In the genomic region with DNA sequence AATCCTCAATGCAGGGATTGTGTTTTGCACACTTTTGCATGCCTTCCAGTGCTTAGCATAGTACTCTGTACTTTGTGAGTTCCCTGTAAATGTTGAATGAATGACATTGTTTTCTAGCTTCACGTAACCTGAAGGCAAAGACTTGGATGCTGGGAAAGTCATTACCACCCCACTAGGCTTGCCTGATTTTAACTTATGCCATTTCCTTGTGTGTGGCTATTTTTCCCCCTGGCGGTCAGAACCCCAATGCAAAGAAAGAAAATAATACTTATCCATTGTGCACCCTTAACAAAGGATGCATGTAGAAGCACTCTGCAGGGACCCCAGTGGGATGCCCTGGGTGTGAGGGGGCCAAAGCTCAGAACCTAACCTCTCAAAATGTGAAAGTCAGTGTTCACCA, we compare ENCODE assay signal across 9 cellular contexts. TPM values are rescaled to one million over a fixed set of nuclear protein-coding genes. Genes with fewer than 3 reads are reported as not detected.
A peak's percentile ranks its signal among the peaks of the same experiment; 100 is the strongest.
DNase-seq lines count a peak whose midpoint lies in the region; ATAC-seq, FAIRE-seq and TF ChIP-seq lines count a peak whose summit lies in the region.
"Had no signal": no experiment of that assay in that cellular context is flagged by ENCODE, and none has a peak within 500 bp of the region (broad histone marks: within the 10 kb centered on the region; RNA-seq: fewer than 3 reads in every experiment).

No MANE protein-coding gene starts in this region.

- peak; percentile 61 for FAIRE-seq in GM12891 (lab: Jason Lieb, UNC)
- FAIRE-seq: islet of Langerhans had no signal

- peak; percentile 23; the same call in 1 of the 2 replicates for TF ChIP-seq CTCF in AG04450 (IDR thresholded peaks at IDR 0.05; ENCODE audit: low read depth, low read length)
- no peak for TF ChIP-seq CTCF in hepatocyte (IDR thresholded peaks at IDR 0.05; ENCODE audit: poor library complexity)
- TF ChIP-seq CTCF in uterus (IDR thresholded peaks at IDR 0.05): peak in 3 of 4 experiments; percentile 27 to 44 (median 40)

- peaks cover 42% of the 10 kb centered on the region for H3K27me3 Mint-ChIP-seq in T-helper 17 cell

- no peak overlapping the region for H3K27ac Mint-ChIP-seq in T-helper 17 cell

- CTCF ChIA-PET in AG04450 (lab: Charles Lee): interaction anchor here (0.7 to 1.1 kb wide), 2 partner anchors 16 to 94 kb away, joined by 3 to 4 read pairs; no protein-coding TSS in a partner anchor

- H3K4me3 Mint-ChIP-seq in T-helper 17 cell: peak overlapping the region; percentile 89

- no peaks in the 10 kb centered on the region for H3K36me3 Mint-ChIP-seq in T-helper 17 cell (ENCODE audit: low read depth)

- H4K20me1 ChIP-seq in hepatocyte (ENCODE audit: insufficient read depth, poor library complexity, severe bottlenecking): no peaks in the 10 kb centered on the region

- 68% methylated on average over 2 of the region's 2 CpGs for WGBS in hepatocyte (ENCODE audit: low lambda C conversion rate, missing lambda C conversion rate)

- intact Hi-C loops in uterus (cut with DNase I; ENCODE audit: low total_unique reads): no loop called here

- H3K4me1 ChIP-seq in hepatocyte (ENCODE audit: insufficient read depth): peaks cover 7% of the 10 kb centered on the region
- H3K4me1 ChIP-seq in uterus: peaks cover 0 to 4% of the 10 kb centered on the region in 2 donors

- H3K9me2 ChIP-seq in hepatocyte (replicated peaks; ENCODE audit: insufficient read depth): no peaks in the 10 kb centered on the region

- H3K36me3 ChIP-seq in hepatocyte (replicated peaks; ENCODE audit: insufficient read depth, low read depth) (no peaks in the 10 kb centered on the region), uterus (no peaks in the 10 kb centered on the region)

- H3K4me2 ChIP-seq in hepatocyte: peak overlapping the region; percentile 97

- POLR2A ChIA-PET in AG04450 (lab: Yijun Ruan, JAX): no interaction called here

- no peaks in the 10 kb centered on the region for H3K27me3 ChIP-seq in AG04450 (ENCODE audit: control insufficient read depth, insufficient read depth, low read length)
- H3K27me3 ChIP-seq in hepatocyte: peaks cover 20% of the 10 kb centered on the region
- H3K27me3 ChIP-seq in uterus: no peaks in the 10 kb centered on the region

- H3K79me2 ChIP-seq in hepatocyte: no peaks in the 10 kb centered on the region

- H3K9me3 ChIP-seq in AG04450 (ENCODE audit: control insufficient read depth, insufficient read depth, low read length): no peaks in the 10 kb centered on the region
- H3K9me3 ChIP-seq in T-helper 17 cell (ENCODE audit: control insufficient read depth, low read length, poor library complexity, severe bottlenecking): no peaks in the 10 kb centered on the region
- H3K9me3 ChIP-seq in hepatocyte (ENCODE audit: low read depth): no peaks in the 10 kb centered on the region
- H3K9me3 ChIP-seq in uterus: no peaks in the 10 kb centered on the region

- no peak for ATAC-seq in T-helper 17 cell

- H3K27ac ChIP-seq in AG04450 (ENCODE audit: low read depth, low read length) (no peak overlapping the region), hepatocyte (no peak overlapping the region), uterus (no peak overlapping the region)

- H3K4me3 ChIP-seq in AG04450 (ENCODE audit: low read depth, low read length): no peak overlapping the region
- no peak overlapping the region for H3K4me3 ChIP-seq in hepatocyte
- H3K4me3 ChIP-seq in uterus: peak overlapping the region in 1 of 2 donors; percentile 72

- H3K4me1 Mint-ChIP-seq in T-helper 17 cell: peaks cover 3% of the 10 kb centered on the region

- no peak for DNase-seq in AG04450 (ENCODE audit: low read depth, low spot score)
- no peak for DNase-seq in GM12891 (ENCODE audit: insufficient read length, low spot score)
- DNase-seq in T-helper 17 cell: no peak
- no peak for DNase-seq in hepatocyte (ENCODE audit: low spot score)
- DNase-seq in uterus: peak in 1 of 2 donors; percentile 27
- no peak for DNase-seq in LoVo (ENCODE audit: low spot score)
- DNase-seq in UCSD-AML1 (lab: John Stamatoyannopoulos, UW; ENCODE audit: unreplicated experiment): no peak
- no peak for DNase-seq in cortex of kidney (lab: John Stamatoyannopoulos, UW)

- TF ChIP-seq POLR2A in GM12891 (IDR thresholded peaks at IDR 0.05; ENCODE audit: low read depth, low read length) (no peak), uterus (IDR thresholded peaks at IDR 0.05) (no peak)

- H2AFZ ChIP-seq in hepatocyte: peak overlapping the region; percentile 84

TF ChIP-seq in GM12891, 5 proteins besides CTCF, POLR2A, EP300 and RAD21:
- TF ChIP-seq SPI1 (IDR thresholded peaks at IDR 0.05; ENCODE audit: low read depth, low read length) (no peak), PAX5 (IDR thresholded peaks at IDR 0.05; ENCODE audit: insufficient read depth, low read length, severe bottlenecking) (no peak), POU2F2 (IDR thresholded peaks at IDR 0.05; ENCODE audit: low read depth, low read length) (no peak), POLR2AphosphoS5 (IDR thresholded peaks at IDR 0.05; ENCODE audit: low read depth, low read length) (no peak), TAF1 (IDR thresholded peaks at IDR 0.05; ENCODE audit: low read depth, low read length) (no peak)
TF ChIP-seq in GM12891: peak in this region for 0.

RNA-seq across cellular contexts. Expression of a gene that starts 1.2 kb away (rescaled TPM):
- polyA plus RNA-seq in AG04450 (2011; rRNA removed) (3.3 and 3.9 TPM in 2 replicates), hepatocyte (2.9 and 4.0 TPM in 2 replicates)
- 3.1 and 3.5 TPM in 2 replicates for polyA minus RNA-seq in AG04450 (2011; rRNA and poly(A)+ RNA removed)
- polyA plus RNA-seq in GM12891 (2012; ENCODE audit: low read depth, missing spikeins): 1.2 TPM
- total RNA-seq in T-helper 17 cell (not detected), hepatocyte (1.6 and 2.4 TPM in 2 replicates), uterus (10 to 100 TPM in 1 of 4 donors, 1 to 10 TPM in 3; 3.6 to 18.7 (median 5.7) TPM)
